ENCODE assay signal across 1 cellular context in the genomic region with DNA sequence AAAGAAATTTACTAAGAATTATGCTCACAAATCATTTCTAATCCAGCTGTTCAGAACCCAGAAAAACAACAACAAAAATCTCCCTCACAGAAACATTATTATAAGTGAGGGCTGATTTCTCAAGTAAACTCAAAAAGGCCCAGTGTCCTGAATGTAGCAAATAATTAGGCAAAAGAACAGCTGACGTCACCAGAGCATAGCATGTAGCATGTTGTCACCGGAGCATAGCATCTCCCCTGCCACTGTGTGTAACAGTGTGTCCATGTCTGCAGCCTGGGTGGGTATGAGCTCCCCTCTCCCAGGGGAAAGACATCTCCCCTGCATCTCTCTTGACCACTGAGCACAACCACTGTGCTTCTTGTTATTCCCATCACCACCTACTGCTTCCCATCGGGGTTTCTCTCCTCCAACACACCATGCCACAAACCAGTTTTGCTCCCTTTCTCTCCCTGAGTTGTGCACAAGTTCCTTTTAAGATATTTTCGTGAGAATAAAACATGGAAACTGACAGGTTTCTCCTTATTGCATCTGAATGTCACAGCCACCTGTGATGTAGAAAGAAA.
TF ChIP-seq lines count a peak whose summit lies in the region.

No MANE protein-coding gene starts in this region.

TF ChIP-seq in HepG2, 621 proteins besides CTCF, POLR2A, EP300 and RAD21:
- TF ChIP-seq, protein P1, sequence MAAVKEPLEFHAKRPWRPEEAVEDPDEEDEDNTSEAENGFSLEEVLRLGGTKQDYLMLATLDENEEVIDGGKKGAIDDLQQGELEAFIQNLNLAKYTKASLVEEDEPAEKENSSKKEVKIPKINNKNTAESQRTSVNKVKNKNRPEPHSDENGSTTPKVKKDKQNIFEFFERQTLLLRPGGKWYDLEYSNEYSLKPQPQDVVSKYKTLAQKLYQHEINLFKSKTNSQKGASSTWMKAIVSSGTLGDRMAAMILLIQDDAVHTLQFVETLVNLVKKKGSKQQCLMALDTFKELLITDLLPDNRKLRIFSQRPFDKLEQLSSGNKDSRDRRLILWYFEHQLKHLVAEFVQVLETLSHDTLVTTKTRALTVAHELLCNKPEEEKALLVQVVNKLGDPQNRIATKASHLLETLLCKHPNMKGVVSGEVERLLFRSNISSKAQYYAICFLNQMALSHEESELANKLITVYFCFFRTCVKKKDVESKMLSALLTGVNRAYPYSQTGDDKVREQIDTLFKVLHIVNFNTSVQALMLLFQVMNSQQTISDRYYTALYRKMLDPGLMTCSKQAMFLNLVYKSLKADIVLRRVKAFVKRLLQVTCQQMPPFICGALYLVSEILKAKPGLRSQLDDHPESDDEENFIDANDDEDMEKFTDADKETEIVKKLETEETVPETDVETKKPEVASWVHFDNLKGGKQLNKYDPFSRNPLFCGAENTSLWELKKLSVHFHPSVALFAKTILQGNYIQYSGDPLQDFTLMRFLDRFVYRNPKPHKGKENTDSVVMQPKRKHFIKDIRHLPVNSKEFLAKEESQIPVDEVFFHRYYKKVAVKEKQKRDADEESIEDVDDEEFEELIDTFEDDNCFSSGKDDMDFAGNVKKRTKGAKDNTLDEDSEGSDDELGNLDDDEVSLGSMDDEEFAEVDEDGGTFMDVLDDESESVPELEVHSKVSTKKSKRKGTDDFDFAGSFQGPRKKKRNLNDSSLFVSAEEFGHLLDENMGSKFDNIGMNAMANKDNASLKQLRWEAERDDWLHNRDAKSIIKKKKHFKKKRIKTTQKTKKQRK (IDR thresholded peaks at IDR 0.05; ENCODE audit: low read length) = no peak
- no peak for TF ChIP-seq ZNF451 (CRISPR knock-in tag; IDR thresholded peaks at IDR 0.05)
- peak; percentile 56 for TF ChIP-seq ATF7 (IDR thresholded peaks at IDR 0.05)
- TF ChIP-seq ATF7 (CRISPR knock-in tag; IDR thresholded peaks at IDR 0.05) = no peak
- TF ChIP-seq CREB1 (IDR thresholded peaks at IDR 0.05) = peak; percentile 88
- no peak for TF ChIP-seq CREB1 (CRISPR knock-in tag; IDR thresholded peaks at IDR 0.05)
- TF ChIP-seq, protein P2, sequence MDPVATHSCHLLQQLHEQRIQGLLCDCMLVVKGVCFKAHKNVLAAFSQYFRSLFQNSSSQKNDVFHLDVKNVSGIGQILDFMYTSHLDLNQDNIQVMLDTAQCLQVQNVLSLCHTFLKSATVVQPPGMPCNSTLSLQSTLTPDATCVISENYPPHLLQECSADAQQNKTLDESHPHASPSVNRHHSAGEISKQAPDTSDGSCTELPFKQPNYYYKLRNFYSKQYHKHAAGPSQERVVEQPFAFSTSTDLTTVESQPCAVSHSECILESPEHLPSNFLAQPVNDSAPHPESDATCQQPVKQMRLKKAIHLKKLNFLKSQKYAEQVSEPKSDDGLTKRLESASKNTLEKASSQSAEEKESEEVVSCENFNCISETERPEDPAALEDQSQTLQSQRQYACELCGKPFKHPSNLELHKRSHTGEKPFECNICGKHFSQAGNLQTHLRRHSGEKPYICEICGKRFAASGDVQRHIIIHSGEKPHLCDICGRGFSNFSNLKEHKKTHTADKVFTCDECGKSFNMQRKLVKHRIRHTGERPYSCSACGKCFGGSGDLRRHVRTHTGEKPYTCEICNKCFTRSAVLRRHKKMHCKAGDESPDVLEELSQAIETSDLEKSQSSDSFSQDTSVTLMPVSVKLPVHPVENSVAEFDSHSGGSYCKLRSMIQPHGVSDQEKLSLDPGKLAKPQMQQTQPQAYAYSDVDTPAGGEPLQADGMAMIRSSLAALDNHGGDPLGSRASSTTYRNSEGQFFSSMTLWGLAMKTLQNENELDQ (CRISPR knock-in tag; IDR thresholded peaks at IDR 0.05; ENCODE audit: borderline replicate concordance) = no peak
- TF ChIP-seq, protein P3, sequence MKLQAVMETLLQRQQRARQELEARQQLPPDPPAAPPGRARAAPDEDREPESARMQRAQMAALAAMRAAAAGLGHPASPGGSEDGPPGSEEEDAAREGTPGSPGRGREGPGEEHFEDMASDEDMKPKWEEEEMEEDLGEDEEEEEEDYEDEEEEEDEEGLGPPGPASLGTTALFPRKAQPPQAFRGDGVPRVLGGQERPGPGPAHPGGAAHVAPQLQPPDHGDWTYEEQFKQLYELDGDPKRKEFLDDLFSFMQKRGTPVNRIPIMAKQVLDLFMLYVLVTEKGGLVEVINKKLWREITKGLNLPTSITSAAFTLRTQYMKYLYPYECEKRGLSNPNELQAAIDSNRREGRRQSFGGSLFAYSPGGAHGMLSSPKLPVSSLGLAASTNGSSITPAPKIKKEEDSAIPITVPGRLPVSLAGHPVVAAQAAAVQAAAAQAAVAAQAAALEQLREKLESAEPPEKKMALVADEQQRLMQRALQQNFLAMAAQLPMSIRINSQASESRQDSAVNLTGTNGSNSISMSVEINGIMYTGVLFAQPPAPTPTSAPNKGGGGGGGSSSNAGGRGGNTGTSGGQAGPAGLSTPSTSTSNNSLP (IDR thresholded peaks at IDR 0.05; ENCODE audit: low read depth, low read length) = no peak
- no peak for TF ChIP-seq PCBP1 (IDR thresholded peaks at IDR 0.05; ENCODE audit: borderline replicate concordance, low read depth, low read length)
